In the genomic region with DNA sequence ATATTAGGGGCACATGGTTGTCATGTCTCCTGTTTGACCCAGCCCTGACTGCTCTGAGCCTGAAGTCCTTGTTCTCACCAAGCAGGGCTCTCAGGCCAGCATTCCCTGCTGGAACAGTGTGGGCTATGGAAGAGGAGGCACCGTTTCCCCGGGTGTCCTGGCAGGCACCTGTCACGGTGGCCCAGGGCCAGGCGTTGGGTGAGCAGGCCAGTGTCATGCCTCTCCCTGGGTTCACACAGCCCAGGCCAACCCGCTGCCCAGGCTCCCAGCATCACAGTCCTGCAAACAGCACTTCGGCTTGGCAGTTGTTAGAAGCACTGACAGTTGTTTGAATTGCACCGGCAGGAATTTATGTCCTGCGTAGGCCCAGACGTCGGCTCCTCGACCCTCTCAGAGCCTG, we compare ENCODE assay signal across 14 cellular contexts. TPM values are rescaled to one million over a fixed set of nuclear protein-coding genes. Genes with fewer than 3 reads are reported as not detected.
DNase-seq lines count a peak whose midpoint lies in the region; ATAC-seq and TF ChIP-seq lines count a peak whose summit lies in the region.
"Not testable (repeated sequence)": the region's sequence is repeated elsewhere in the genome, so short reads cannot be mapped to it uniquely, and the experiment has no call there.
"Had no signal": no experiment of that assay in that cellular context is flagged by ENCODE, and none has a peak within 500 bp of the region (broad histone marks: within the 10 kb centered on the region; RNA-seq: fewer than 3 reads in every experiment).

No MANE protein-coding gene starts in this region.

- H3K4me2 ChIP-seq in neuronal stem cell (ENCODE audit: insufficient read depth, low read length, poor library complexity, severe bottlenecking), result not testable (repeated sequence)

- not testable (repeated sequence) for H3K14ac ChIP-seq in neuronal stem cell (ENCODE audit: low read length)

- TF ChIP-seq CTCF in heart right ventricle (IDR thresholded peaks at IDR 0.05); right atrium auricular region (IDR thresholded peaks at IDR 0.05); right lobe of liver (IDR thresholded peaks at IDR 0.05); sigmoid colon (IDR thresholded peaks at IDR 0.05); upper lobe of right lung (IDR thresholded peaks at IDR 0.05): not testable (repeated sequence)

- H3K79me1 ChIP-seq in neuronal stem cell (ENCODE audit: low read depth, low read length), result not testable (repeated sequence)

- not testable (repeated sequence) for H3K4me3 ChIP-seq in heart right ventricle; right atrium auricular region; right lobe of liver; neuronal stem cell (ENCODE audit: low read length in 2 of 2); sigmoid colon; upper lobe of right lung

- not testable (repeated sequence) for H4K91ac ChIP-seq in neuronal stem cell (ENCODE audit: low read depth, low read length, poor library complexity)

- H4K8ac ChIP-seq in neuronal stem cell (ENCODE audit: low read depth, low read length), result not testable (repeated sequence)

- not testable (repeated sequence) for H2AFZ ChIP-seq in neuronal stem cell (ENCODE audit: low read length)

- H2BK5ac ChIP-seq in neuronal stem cell (ENCODE audit: low read length), result not testable (repeated sequence)

- not testable (repeated sequence) for H3K27me3 ChIP-seq in heart right ventricle; right atrium auricular region; right lobe of liver; neuronal stem cell (ENCODE audit: control insufficient read depth in 3 of 3, insufficient read depth in 3 of 3, low read depth in 1 of 3, low read length in 3 of 3); sigmoid colon; upper lobe of right lung

- H2AK5ac ChIP-seq in neuronal stem cell (ENCODE audit: low read depth, low read length), result not testable (repeated sequence)

- not testable (repeated sequence) for TF ChIP-seq EP300 in sigmoid colon (IDR thresholded peaks at IDR 0.05)

- not testable (repeated sequence) for TF ChIP-seq POLR2A in right lobe of liver (IDR thresholded peaks at IDR 0.05); sigmoid colon (IDR thresholded peaks at IDR 0.05)

- 63 to 67% methylated on average over 11 of the region's 11 CpGs for WGBS in heart right ventricle, 2 donors
- WGBS in right lobe of liver (ENCODE audit: insufficient coverage, low coverage, low lambda C conversion rate, missing lambda C conversion rate), result no CpG with 5 or more reads among the region's 11 CpGs
- WGBS in neuronal stem cell (ENCODE audit: extremely low coverage in 2 of 2, insufficient read length in 2 of 2, insufficient replicate concordance in 1 of 2), 2 donors, result no CpG with 5 or more reads among the region's 11 CpGs
- WGBS in sigmoid colon, 2 donors, result 61 to 72% methylated on average over 11 of the region's 11 CpGs

- not testable (repeated sequence) for H3K36me3 ChIP-seq in heart right ventricle; right atrium auricular region; right lobe of liver; neuronal stem cell (replicated peaks in 1 of 2; ENCODE audit: control insufficient read depth in 2 of 2, insufficient read depth in 2 of 2, low read length in 2 of 2); sigmoid colon; upper lobe of right lung

- peak overlapping the region; percentile 55 for H3K18ac ChIP-seq in neuronal stem cell (ENCODE audit: low read length)

- peak; percentile 76 for DNase-seq in Right ventricle myocardium inferior (ENCODE audit: missing footprints)
- DNase-seq in heart right ventricle, result peak; percentile 16 to 73
- DNase-seq in right atrium auricular region (ENCODE audit: low spot score); neuronal stem cell (ENCODE audit: low spot score); sigmoid colon; upper lobe of right lung: not testable (repeated sequence)
- DNase-seq in right lobe of liver, result peak; percentile 39 to 74 (median 66)

- intact Hi-C loops in Right ventricle myocardium inferior (cut with DNase I); heart right ventricle (cut with DNase I); right lobe of liver (cut with DNase I); sigmoid colon (cut with DNase I); upper lobe of right lung (cut with DNase I): not testable (repeated sequence)

- H3K27ac ChIP-seq in heart right ventricle (peak overlapping the region in 1 of 10 donors; percentile 45), right atrium auricular region (peak overlapping the region; percentile 35 to 66), sigmoid colon (peak overlapping the region in 3 of 4 donors; percentile 36 to 69 (median 55))
- H3K27ac ChIP-seq in right lobe of liver; neuronal stem cell (replicated peaks; ENCODE audit: low read length); upper lobe of right lung: not testable (repeated sequence)

- H3K4me1 ChIP-seq in heart right ventricle; right atrium auricular region; right lobe of liver; neuronal stem cell (ENCODE audit: control insufficient read depth in 2 of 2, insufficient read depth in 1 of 2, low read depth in 1 of 2, low read length in 2 of 2); upper lobe of right lung: not testable (repeated sequence)
- H3K4me1 ChIP-seq in sigmoid colon, result peaks cover 0 to 13% (median 10%) of the 10 kb centered on the region in 4 donors

- H3K23ac ChIP-seq in neuronal stem cell (ENCODE audit: low read depth, low read length, poor library complexity), result not testable (repeated sequence)

- H3K4ac ChIP-seq in neuronal stem cell (ENCODE audit: low read length), result not testable (repeated sequence)

- not testable (repeated sequence) for H2BK12ac ChIP-seq in neuronal stem cell (ENCODE audit: low read length)

- not testable (repeated sequence) for H2BK15ac ChIP-seq in neuronal stem cell (ENCODE audit: low read length)

- H3K9me3 ChIP-seq in heart right ventricle; right atrium auricular region; right lobe of liver; neuronal stem cell (replicated peaks in 1 of 2; ENCODE audit: control insufficient read depth in 2 of 2, insufficient read depth in 1 of 2, low read depth in 1 of 2, low read length in 2 of 2); sigmoid colon; upper lobe of right lung: not testable (repeated sequence)

- ATAC-seq in Right ventricle myocardium inferior (peak; percentile 95), heart right ventricle (peak; percentile 31 to 93 (median 80)), right lobe of liver (peak; percentile 63 to 90 (median 80)), upper lobe of right lung (peak; percentile 24)

- not testable (repeated sequence) for H3K9ac ChIP-seq in neuronal stem cell (ENCODE audit: low read depth, low read length, poor library complexity)

- H2BK120ac ChIP-seq in neuronal stem cell (ENCODE audit: low read depth, low read length), result not testable (repeated sequence)

RNA-seq across cellular contexts. Expression of a gene that starts 38.4 kb away (rescaled TPM):
- total RNA-seq in Right ventricle myocardium inferior (not detected), heart right ventricle (not detected), right atrium auricular region (not detected), right lobe of liver (not detected), sigmoid colon (not detected), upper lobe of right lung (not detected)
- polyA plus RNA-seq in heart right ventricle (not detected), sigmoid colon (not detected)
- polyA plus RNA-seq in neuronal stem cell (2013, experiment 1 of 2), result not detected
- not detected for polyA plus RNA-seq in neuronal stem cell (2013, experiment 2 of 2)
- total RNA-seq: CD4-positive, CD25-positive, alpha-beta regulatory T cell; CD8-positive, alpha-beta memory T cell; G401; GM12878; H7; HFFc6; HT1080 had no signal
- polyA plus RNA-seq: CD4-positive, CD25-positive, alpha-beta regulatory T cell; CD8-positive, alpha-beta memory T cell; GM12878 had no signal

Comparison
In these comparisons a context has a peak if more than half of its experiments do, and no peak if none do; other contexts are left out.
1. ATAC-seq: peak in every context shown above with its lines; median percentile 95 in Right ventricle myocardium inferior; 80 in right lobe of liver; 80 in heart right ventricle; 24 in upper lobe of right lung.